25 cellular contexts compared by ENCODE assay signal in genomic region chr4:184337907-184338306, GRCh38.
"Had no signal": no experiment of that assay in that cellular context is flagged by ENCODE, and none has a peak within 500 bp of the region (broad histone marks: within the 10 kb centered on the region; RNA-seq: fewer than 3 reads in every experiment).

No MANE protein-coding gene starts in this region.

- H3K36me3 ChIP-seq: SJSA1 had no signal

- H3K27ac Mint-ChIP-seq: activated CD4-positive, alpha-beta memory T cell treated with anti-CD3 and anti-CD28 coated beads, Interleukin-2, amount 10 ng/mL, durations not matched to agents 7 days and 5 days; activated CD4-positive, alpha-beta T cell treated with anti-CD3 and anti-CD28 coated beads, Interleukin-2, amount 10 ng/mL, durations not matched to agents 7 days and 5 days; activated naive CD4-positive, alpha-beta T cell treated with anti-CD3 and anti-CD28 coated beads, Interleukin-2, amount 10 ng/mL, durations not matched to agents 7 days and 5 days; activated naive CD8-positive, alpha-beta T cell treated with anti-CD3 and anti-CD28 coated beads for 36 hours; activated T-cell treated with anti-CD3 and anti-CD28 coated beads, Interleukin-2, amount 50 U/mL, for 72 hours; activated T-helper 2 cell treated with anti-CD3 and anti-CD28 coated beads, Interferon-gamma antibody, Interleukin-2, Interleukin-4, amounts not matched to agents 10 μg/mL and 5 μg/mL and 100 μg/mL, durations not matched to agents 14 hours and 24 hours and 36 hours; T-cell had no signal

- H3K4me3 ChIP-seq: SJSA1 had no signal

- DNase-seq: activated CD4-positive, alpha-beta memory T cell treated with anti-CD3 and anti-CD28 coated beads, Interleukin-2, amount 10 ng/mL, durations not matched to agents 7 days and 5 days; activated CD4-positive, alpha-beta T cell treated with anti-CD3 and anti-CD28 coated beads, Interleukin-2, amount 10 ng/mL, durations not matched to agents 7 days and 5 days; activated CD4-positive, CD25-positive, alpha-beta regulatory T cell; activated CD8-positive, alpha-beta memory T cell treated with anti-CD3 and anti-CD28 coated beads, Interleukin-2, amount 50 U/mL, for 4 hours; activated gamma-delta T cell treated with Interleukin-2 at 50 U/mL for 16 hours; activated naive CD4-positive, alpha-beta T cell treated with anti-CD3 and anti-CD28 coated beads, Interleukin-2, amount 10 ng/mL, durations not matched to agents 7 days and 5 days; activated naive CD8-positive, alpha-beta T cell treated with anti-CD3 and anti-CD28 coated beads for 36 hours; activated T-cell treated with anti-CD3 and anti-CD28 coated beads, Interleukin-2, amount 50 U/mL, for 72 hours; anterior cingulate cortex; cerebellar nuclear complex; MM.1S; NCI-H1105; NCI-H1436; NCI-H1694 treated with DMSO at 0.1 percent for 48 hours; NCI-H2029 treated with DMSO at 0.1 percent for 48 hours; NCI-H510A treated with DMSO at 0.1 percent for 48 hours; NCI-H69; NK-92 treated with Interleukin-12 subunit alpha and Interleukin-12 subunit beta, amount 100 ng/mL, for 24 hours; OCI-M1; SHP77; T-cell had no signal

- H3K4me3 Mint-ChIP-seq: activated CD4-positive, alpha-beta memory T cell treated with anti-CD3 and anti-CD28 coated beads, Interleukin-2, amount 10 ng/mL, durations not matched to agents 7 days and 5 days; activated CD4-positive, alpha-beta T cell treated with anti-CD3 and anti-CD28 coated beads, Interleukin-2, amount 10 ng/mL, durations not matched to agents 7 days and 5 days; activated naive CD4-positive, alpha-beta T cell treated with anti-CD3 and anti-CD28 coated beads, Interleukin-2, amount 10 ng/mL, durations not matched to agents 7 days and 5 days; activated naive CD8-positive, alpha-beta T cell treated with anti-CD3 and anti-CD28 coated beads for 36 hours; activated T-cell treated with anti-CD3 and anti-CD28 coated beads, Interleukin-2, amount 50 U/mL, for 72 hours; T-cell had no signal

- H3K9me3 ChIP-seq: SJSA1 had no signal

- H3K27me3 Mint-ChIP-seq: activated CD4-positive, alpha-beta memory T cell treated with anti-CD3 and anti-CD28 coated beads, Interleukin-2, amount 10 ng/mL, durations not matched to agents 7 days and 5 days; activated CD4-positive, alpha-beta T cell treated with anti-CD3 and anti-CD28 coated beads, Interleukin-2, amount 10 ng/mL, durations not matched to agents 7 days and 5 days; activated naive CD4-positive, alpha-beta T cell treated with anti-CD3 and anti-CD28 coated beads, Interleukin-2, amount 10 ng/mL, durations not matched to agents 7 days and 5 days; activated naive CD8-positive, alpha-beta T cell treated with anti-CD3 and anti-CD28 coated beads for 36 hours; T-cell had no signal

- H3K27me3 ChIP-seq: SJSA1 had no signal

- ATAC-seq: activated T-cell treated with anti-CD3 and anti-CD28 coated beads, Interleukin-2, amount 50 U/mL, for 72 hours; Panc1; T-cell had no signal

- H3K27ac ChIP-seq: SJSA1, VCaP had no signal

- H3K4me1 ChIP-seq: SJSA1 had no signal
